ENCODE assay signal across 8 cellular contexts in the genomic region with DNA sequence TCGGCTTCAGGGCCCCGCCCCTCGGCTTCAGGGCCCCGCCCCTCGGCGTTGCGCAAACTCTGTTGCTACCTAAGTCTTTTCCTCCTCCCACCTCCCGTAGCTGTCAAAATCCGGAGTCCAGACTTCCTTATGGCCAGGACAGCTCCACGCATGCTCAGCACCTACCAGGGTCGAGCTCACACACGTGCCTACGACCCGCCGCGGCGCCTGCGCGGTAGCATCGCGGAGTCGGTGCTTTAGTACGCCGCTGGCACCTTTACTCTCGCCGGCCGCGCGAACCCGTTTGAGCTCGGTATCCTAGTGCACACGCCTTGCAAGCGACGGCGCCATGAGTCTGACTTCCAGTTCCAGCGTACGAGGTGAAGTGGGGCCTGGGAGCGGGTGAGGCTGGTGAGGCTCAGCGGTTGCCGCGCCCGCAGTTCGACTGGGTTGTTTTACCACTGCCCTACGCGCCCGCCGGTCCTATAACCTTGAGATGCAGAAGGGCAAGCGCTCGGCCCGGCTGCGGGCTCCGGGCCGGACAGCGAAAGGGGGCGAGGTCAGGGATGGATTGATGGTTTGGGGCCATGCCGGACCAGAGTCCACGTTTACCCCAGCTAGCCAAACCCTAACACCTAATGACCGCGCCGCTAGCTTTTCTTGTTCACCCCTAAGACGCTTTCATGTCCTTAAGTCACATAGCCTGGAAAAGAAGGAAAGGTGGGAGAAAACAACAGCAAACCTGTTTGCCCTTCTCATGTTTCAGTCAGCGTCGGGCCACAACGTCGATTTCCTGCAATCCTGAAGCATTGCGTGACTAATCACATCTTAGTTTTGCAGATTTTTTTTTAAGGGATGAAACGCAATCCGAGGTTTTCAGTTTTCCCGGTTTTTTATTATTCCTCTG. TPM values are rescaled to one million over a fixed set of nuclear protein-coding genes. Genes with fewer than 3 reads are reported as not detected.
DNase-seq lines count a peak whose midpoint lies in the region; ATAC-seq and TF ChIP-seq lines count a peak whose summit lies in the region.

A gene (plus strand): TSS at position 217 of the 886 bp plus-strand sequence. CDS start 112 bp downstream, at position 329.

- POLR2A ChIA-PET in CD8-positive, alpha-beta T cell (lab: Charles Lee) = interaction anchor here (1.4 to 2.3 kb wide), 6 partner anchors 11 to 117 kb away, joined by 4 to 13 read pairs (median 7); a partner anchor contains a TSS

- WGBS in lung, 2 donors = 0% methylated on average over 69 of the region's 69 CpGs

- no peaks in the 10 kb centered on the region for H3K27me3 Mint-ChIP-seq in CD8-positive, alpha-beta T cell (ENCODE audit: low read depth)

- peak within 1 kb of the TSS; percentile 86 for H3K27ac ChIP-seq in CD8-positive, alpha-beta T cell (ENCODE audit: low read depth, low read length)
- peak within 1 kb of the TSS; percentile 82 to 100 for H3K27ac ChIP-seq in lung (ENCODE audit: low read depth in 1 of 2, low read length in 1 of 2)

- peaks cover 15% of the 10 kb centered on the region for H3K36me3 Mint-ChIP-seq in CD8-positive, alpha-beta T cell

- peaks cover 30% of the 10 kb centered on the region for H3K4me1 ChIP-seq in CD8-positive, alpha-beta T cell (ENCODE audit: insufficient read depth, low read length)
- peaks cover 0 to 7% of the 10 kb centered on the region in 2 donors for H3K4me1 ChIP-seq in lung (ENCODE audit: control insufficient read depth in 2 of 2, insufficient read depth in 2 of 2, low read length in 2 of 2)

- H3K27ac Mint-ChIP-seq in CD8-positive, alpha-beta T cell = peak within 1 kb of the TSS; percentile 97

- peak within 1 kb of the TSS; percentile 97 for H3K4me3 Mint-ChIP-seq in CD8-positive, alpha-beta T cell

- peak within 1 kb of the TSS; percentile 84 for H3K4me3 ChIP-seq in CD8-positive, alpha-beta T cell (ENCODE audit: low read depth, low read length)
- peak within 1 kb of the TSS; percentile 81 for H3K4me3 ChIP-seq in lung

- H3K27me3 ChIP-seq in CD8-positive, alpha-beta T cell (ENCODE audit: insufficient read depth, low read length) = no peaks in the 10 kb centered on the region
- H3K27me3 ChIP-seq in lung (ENCODE audit: control insufficient read depth, insufficient read depth) = no peaks in the 10 kb centered on the region

- intact Hi-C loops in CD8-positive, alpha-beta T cell (cut with DNase I, micrococcal nuclease) = loop anchor here (1.0 to 10.0 kb wide), 5 partner anchors 54 to 1907 kb away; a partner anchor contains a TSS

- H3K36me3 ChIP-seq in CD8-positive, alpha-beta T cell (ENCODE audit: insufficient read depth, low read length) = no peaks in the 10 kb centered on the region
- H3K36me3 ChIP-seq in lung (ENCODE audit: control insufficient read depth in 2 of 2, insufficient read depth in 2 of 2, low read length in 2 of 2) = no peaks in the 10 kb centered on the region

- DNase-seq in CD8-positive, alpha-beta T cell = peak; percentile 84 to 96 (median 91)
- DNase-seq in HS-27A (ENCODE audit: low read depth) (peak; percentile 89), NK-92 (lab: John Stamatoyannopoulos, UW; ENCODE audit: unreplicated experiment) (peak; percentile 70), lung (ENCODE audit: low spot score) (peak; percentile 96)
- DNase-seq in activated CD8-positive, alpha-beta memory T cell treated with anti-CD3 and anti-CD28 coated beads for 1 hour (ENCODE audit: extremely low read depth in 1 of 2, low read depth in 1 of 2) = peak; percentile 84 to 88
- DNase-seq in effector CD4-positive, alpha-beta T cell = peak; percentile 89
- peak; percentile 79 to 92 (median 89) for DNase-seq in stimulated activated CD4-positive, alpha-beta T cell treated with anti-CD3 and anti-CD28 coated beads, TNF-alpha, amount 100 ng/mL, for 4 hours (ENCODE audit: low read depth in 3 of 3)

- ATAC-seq in CD8-positive, alpha-beta T cell = peak; percentile 59
- ATAC-seq in GM19467 (IDR thresholded peaks at IDR 0.05; ENCODE audit: unreplicated experiment) = peak; percentile 57
- ATAC-seq in lung (ENCODE audit: insufficient read depth, low FRiP score) = peak; percentile 82

- no peaks in the 10 kb centered on the region for H3K9me3 Mint-ChIP-seq in CD8-positive, alpha-beta T cell

- no peak for TF ChIP-seq CTCF in CD8-positive, alpha-beta T cell (IDR thresholded peaks at IDR 0.05)
- TF ChIP-seq CTCF in lung (IDR thresholded peaks at IDR 0.05; ENCODE audit: control extremely low read depth, extremely low read depth) = no peak

- CTCF ChIA-PET in CD8-positive, alpha-beta T cell (lab: Charles Lee) = interaction anchor here (0.9 to 2.1 kb wide), 5 partner anchors 22 to 116 kb away, joined by 3 to 9 read pairs (median 5); a partner anchor contains a TSS

- peaks cover 51% of the 10 kb centered on the region for H3K4me1 Mint-ChIP-seq in CD8-positive, alpha-beta T cell (ENCODE audit: low read depth)

- H3K9me3 ChIP-seq in CD8-positive, alpha-beta T cell (ENCODE audit: low read length) = no peaks in the 10 kb centered on the region
- H3K9me3 ChIP-seq in lung (ENCODE audit: control insufficient read depth in 2 of 2, insufficient read depth in 1 of 2, low read length in 1 of 2) = peaks cover 0 to 2% of the 10 kb centered on the region in 2 donors

RNA-seq across cellular contexts. Expression of the gene that starts here (rescaled TPM):
- 1 to 10 TPM; 2.8 to 3.2 TPM for total RNA-seq in CD8-positive, alpha-beta T cell
- 10 to 100 TPM; 10.3 to 20.3 TPM for total RNA-seq in lung
- 10 to 100 TPM; 12.9 to 24.1 TPM for polyA plus RNA-seq in lung

Comparison
In these comparisons a context has a peak if more than half of its experiments do, and no peak if none do; other contexts are left out.
1. Peak in every context shown above with its lines: DNase-seq, ATAC-seq, H3K4me3 ChIP-seq and H3K27ac ChIP-seq.